18 cellular contexts compared by ENCODE assay signal in the genomic region with DNA sequence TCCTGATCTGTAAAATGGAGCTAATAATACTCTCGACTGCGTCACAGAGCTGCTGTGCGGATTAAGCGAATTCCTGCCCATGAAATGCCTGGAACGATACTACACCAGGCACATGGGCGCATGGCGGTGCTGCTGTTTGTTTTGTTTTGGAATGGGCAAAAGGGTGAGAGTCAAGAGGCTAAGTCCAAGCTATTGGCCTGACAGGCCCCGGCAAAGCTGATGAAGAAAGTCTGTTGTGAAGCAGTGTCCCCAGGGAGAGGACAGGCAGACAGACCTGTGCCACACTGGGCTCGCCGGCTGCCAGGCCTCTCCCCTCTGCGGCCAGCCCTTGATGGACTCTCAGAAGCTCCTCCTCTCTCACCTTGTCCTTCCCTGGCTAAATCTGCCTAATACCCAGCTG. TPM values are rescaled to one million over a fixed set of nuclear protein-coding genes. Genes with fewer than 3 reads are reported as not detected.
"Had no signal": no experiment of that assay in that cellular context is flagged by ENCODE, and none has a peak within 500 bp of the region (broad histone marks: within the 10 kb centered on the region; RNA-seq: fewer than 3 reads in every experiment).

No MANE protein-coding gene starts in this region.

- H3K27ac ChIP-seq: brain microvascular endothelial cell, esophagus squamous epithelium, neutrophil, transverse colon had no signal

- ATAC-seq: activated CD4-positive, CD25-positive, alpha-beta regulatory T cell treated with anti-CD3 and anti-CD28 coated beads, Interleukin-2, amount 50 U/mL, for 24 hours; mucosa of descending colon; naive thymus-derived CD4-positive, alpha-beta T cell; stimulated activated memory B cell treated with anti-CD40 and anti-IgM and Interleukin-4, amounts not matched to agents 10 μg/mL and 1 μg/mL and 100 μg/mL, for 72 hours had no signal

- H3K9me3 ChIP-seq: esophagus squamous epithelium, mucosa of descending colon, neutrophil, transverse colon had no signal

- H3K27me3 ChIP-seq: brain microvascular endothelial cell, esophagus squamous epithelium, neutrophil, transverse colon had no signal

- H3K4me3 ChIP-seq: esophagus squamous epithelium, mucosa of descending colon, transverse colon had no signal

- H3K36me3 ChIP-seq: brain microvascular endothelial cell, esophagus squamous epithelium, neutrophil, transverse colon had no signal

- DNase-seq: activated CD4-positive, alpha-beta T cell treated with anti-CD3 and anti-CD28 coated beads, Interleukin-2, amount 50 U/mL, for 1 hour; activated CD8-positive, alpha-beta memory T cell treated with anti-CD3 and anti-CD28 coated beads for 24 hours; activated naive CD4-positive, alpha-beta T cell treated with Interleukin-2 at 50 U/mL for 16 hours; anterior cingulate cortex; brain microvascular endothelial cell; cortex of kidney; effector CD8-positive, alpha-beta T cell; esophagus squamous epithelium; immature natural killer cell; naive thymus-derived CD4-positive, alpha-beta T cell; stimulated activated CD4-positive, alpha-beta T cell treated with anti-CD3 and anti-CD28 coated beads, Interleukin-12 subunit alpha, Interleukin-12 subunit beta, amount 100 ng/mL, for 4 hours; stimulated activated CD4-positive, alpha-beta T cell treated with anti-CD3 and anti-CD28 coated beads, Interleukin-2, amount 100 ng/mL, for 24 hours; SW 1271; transverse colon had no signal

RNA-seq across cellular contexts. Expression of a gene that starts 31.3 kb away (rescaled TPM):
- polyA plus RNA-seq: naive thymus-derived CD4-positive, alpha-beta T cell had no signal
